ENCODE assay signal across 25 cellular contexts in genomic region chr3:80283783-80284182, GRCh38.
"Had no signal": no experiment of that assay in that cellular context is flagged by ENCODE, and none has a peak within 500 bp of the region (broad histone marks: within the 10 kb centered on the region; RNA-seq: fewer than 3 reads in every experiment).

No MANE protein-coding gene starts in this region.

- ATAC-seq: naive thymus-derived CD8-positive, alpha-beta T cell; natural killer cell treated with Interleukin-12 subunit alpha and Interleukin-12 subunit beta and Interleukin-15 and Interleukin-18, amount 100 ng/mL, for 72 hours; psoas muscle; right cardiac atrium; right lobe of liver; stimulated activated effector memory CD8-positive, alpha-beta T cell treated with anti-CD3 and anti-CD28 coated beads, Interleukin-12 subunit alpha, Interleukin-12 subunit beta, amount 100 ng/mL, for 72 hours; stimulated activated naive B cell treated with anti-CD40 and anti-IgM and Interleukin-4, amounts not matched to agents 10 μg/mL and 1 μg/mL and 100 μg/mL, for 72 hours; upper lobe of right lung had no signal

- DNase-seq: naive thymus-derived CD8-positive, alpha-beta T cell; nephron progenitor cell; occipital lobe; ovary; posterior cingulate gyrus; psoas muscle; right cardiac atrium; right lobe of liver; sigmoid colon; small intestine; stimulated activated CD4-positive, alpha-beta T cell treated with anti-CD3 and anti-CD28 coated beads, Interleukin-15, amount 100 ng/mL, for 24 hours; stimulated activated CD4-positive, alpha-beta T cell treated with anti-CD3 and anti-CD28 coated beads, Interleukin-2, amount 100 ng/mL, for 24 hours; stimulated activated CD4-positive, alpha-beta T cell treated with anti-CD3 and anti-CD28 coated beads, Interleukin-2, amount 100 ng/mL, for 48 hours; stimulated activated CD4-positive, alpha-beta T cell treated with anti-CD3 and anti-CD28 coated beads, Interleukin-4, amount 100 ng/mL, for 24 hours; stimulated activated naive B cell treated with anti-CD40 and anti-IgM and Interleukin-4, amounts not matched to agents 10 μg/mL and 1 μg/mL and 100 μg/mL, for 72 hours; stimulated activated naive CD4-positive, alpha-beta T cell treated with Interleukin-2 at 50 U/mL for 16 hours; stomach; thyroid gland; transverse colon; upper lobe of right lung; uterus had no signal

- H2AFZ ChIP-seq: parathyroid adenoma had no signal

- H3K36me3 ChIP-seq: ovary, right lobe of liver, sigmoid colon, stomach, thoracic aorta, thyroid gland, transverse colon, upper lobe of right lung, uterus had no signal

- H3K79me2 ChIP-seq: parathyroid adenoma had no signal

- H3K27me3 ChIP-seq: ovary, right lobe of liver, sigmoid colon, stomach, thyroid gland, transverse colon, upper lobe of right lung, uterus had no signal

- H3K9me3 ChIP-seq: ovary, psoas muscle, right lobe of liver, sigmoid colon, stomach, thoracic aorta, thyroid gland, transverse colon, upper lobe of right lung, uterus had no signal

- H3K9ac ChIP-seq: parathyroid adenoma had no signal

- H3K27ac ChIP-seq: ovary, parathyroid adenoma, psoas muscle, right lobe of liver, sigmoid colon, stomach, thoracic aorta, thyroid gland, transverse colon, upper lobe of right lung, uterus had no signal

- H3K4me3 ChIP-seq: ovary, psoas muscle, right lobe of liver, sigmoid colon, stomach, thoracic aorta, thyroid gland, transverse colon, upper lobe of right lung, uterus had no signal

- H3K4me1 ChIP-seq: parathyroid adenoma, psoas muscle, right lobe of liver, sigmoid colon, stomach, thyroid gland, transverse colon, upper lobe of right lung, uterus had no signal
